20 cellular contexts compared by ENCODE assay signal in genomic region chr5:111127453-111128195, GRCh38. TPM values are rescaled to one million over a fixed set of nuclear protein-coding genes. Genes with fewer than 3 reads are reported as not detected.
DNase-seq lines count a peak whose midpoint lies in the region; ATAC-seq, FAIRE-seq and TF ChIP-seq lines count a peak whose summit lies in the region.
"Had no signal": no experiment of that assay in that cellular context is flagged by ENCODE, and none has a peak within 500 bp of the region (broad histone marks: within the 10 kb centered on the region; RNA-seq: fewer than 3 reads in every experiment).

No MANE protein-coding gene starts in this region.

- no peaks in the 10 kb centered on the region for H3K27me3 Mint-ChIP-seq in activated naive CD8-positive, alpha-beta T cell treated with anti-CD3 and anti-CD28 coated beads, Interleukin-2, amount 50 U/mL, for 24 hours
- H3K27me3 Mint-ChIP-seq: activated B cell treated with CpG ODN at 0.5 μM for 24 hours; activated CD8-positive, alpha-beta T cell treated with anti-CD3 and anti-CD28 coated beads for 36 hours; dendritic cell treated with granulocyte-macrophage colony-stimulating factor and Interleukin-4, amounts not matched to agents 40 ng/mL and 50 ng/mL, for 4 days had no signal

- no peaks in the 10 kb centered on the region for H3K9me3 Mint-ChIP-seq in activated naive CD8-positive, alpha-beta T cell treated with anti-CD3 and anti-CD28 coated beads, Interleukin-2, amount 50 U/mL, for 24 hours
- H3K9me3 Mint-ChIP-seq: activated B cell treated with CpG ODN at 0.5 μM for 24 hours; activated CD8-positive, alpha-beta T cell treated with anti-CD3 and anti-CD28 coated beads for 36 hours; activated naive CD4-positive, alpha-beta T cell treated with anti-CD3 and anti-CD28 coated beads, Interleukin-2, amount 50 U/mL, for 72 hours; activated T-cell treated with anti-CD3 and anti-CD28 coated beads, Interleukin-2, amount 50 U/mL, for 4 hours; CD8-positive, alpha-beta T cell; dendritic cell treated with granulocyte-macrophage colony-stimulating factor and Interleukin-4, amounts not matched to agents 40 ng/mL and 50 ng/mL, for 4 days; natural killer cell; T-helper 1 cell treated with Interleukin-12 subunit alpha and Interleukin-12 subunit beta and Interleukin-4 antibody, amounts not matched to agents 30 μg/mL and 1 μg/mL, for 36 hours had no signal

- no peak overlapping the region for H3K4me3 ChIP-seq in NT2/D1 (ENCODE audit: insufficient read length, low read depth)
- no peak overlapping the region for H3K4me3 ChIP-seq in bronchial epithelial cell (ENCODE audit: low read depth, low read length)
- H3K4me3 ChIP-seq: body of pancreas had no signal

- no peak for ATAC-seq in activated naive CD8-positive, alpha-beta T cell treated with anti-CD3 and anti-CD28 coated beads, Interleukin-2, amount 50 U/mL, for 24 hours
- ATAC-seq: activated CD8-positive, alpha-beta T cell treated with anti-CD3 and anti-CD28 coated beads for 36 hours; activated naive CD4-positive, alpha-beta T cell treated with anti-CD3 and anti-CD28 coated beads, Interleukin-2, amount 50 U/mL, for 72 hours; activated T-cell treated with anti-CD3 and anti-CD28 coated beads, Interleukin-2, amount 50 U/mL, for 4 hours; body of pancreas; CD8-positive, alpha-beta T cell; natural killer cell had no signal

- FAIRE-seq in bronchial epithelial cell (lab: Jason Lieb, UNC) = no peak
- FAIRE-seq: urothelium cell line had no signal

- H3K27ac Mint-ChIP-seq in activated naive CD8-positive, alpha-beta T cell treated with anti-CD3 and anti-CD28 coated beads, Interleukin-2, amount 50 U/mL, for 24 hours = no peak overlapping the region
- H3K27ac Mint-ChIP-seq: activated B cell treated with CpG ODN at 0.5 μM for 24 hours; activated CD8-positive, alpha-beta T cell treated with anti-CD3 and anti-CD28 coated beads for 36 hours; activated naive CD4-positive, alpha-beta T cell treated with anti-CD3 and anti-CD28 coated beads, Interleukin-2, amount 50 U/mL, for 72 hours; CD8-positive, alpha-beta T cell; dendritic cell treated with granulocyte-macrophage colony-stimulating factor and Interleukin-4, amounts not matched to agents 40 ng/mL and 50 ng/mL, for 4 days; natural killer cell; T-helper 1 cell treated with Interleukin-12 subunit alpha and Interleukin-12 subunit beta and Interleukin-4 antibody, amounts not matched to agents 30 μg/mL and 1 μg/mL, for 36 hours had no signal

- H3K4me1 Mint-ChIP-seq in activated naive CD8-positive, alpha-beta T cell treated with anti-CD3 and anti-CD28 coated beads, Interleukin-2, amount 50 U/mL, for 24 hours = peaks cover 5% of the 10 kb centered on the region
- H3K4me1 Mint-ChIP-seq: activated B cell treated with CpG ODN at 0.5 μM for 24 hours, natural killer cell had no signal

- H3K36me3 ChIP-seq in NT2/D1 (ENCODE audit: insufficient read depth, insufficient read length, low read length) (peaks cover 42% of the 10 kb centered on the region), bronchial epithelial cell (ENCODE audit: control insufficient read depth, insufficient read depth, low read length) (peaks cover 5% of the 10 kb centered on the region)

- no peaks in the 10 kb centered on the region for H3K27me3 ChIP-seq in NT2/D1 (ENCODE audit: insufficient read depth, insufficient read length)
- H3K27me3 ChIP-seq in bronchial epithelial cell (ENCODE audit: control insufficient read depth, insufficient read depth, low read length) = no peaks in the 10 kb centered on the region
- H3K27me3 ChIP-seq: body of pancreas had no signal

- DNase-seq in ELF-1 (ENCODE audit: low read depth, low spot score) (peak; percentile 71), NT2/D1 (ENCODE audit: low read depth, low spot score) (peak; percentile 28), bronchial epithelial cell (ENCODE audit: low read depth) (peak; percentile 67), lung microvascular endothelial cell (ENCODE audit: low read depth in 2 of 2) (peak; percentile 21 to 67), NCI-H524 treated with DMSO at 0.1 percent for 48 hours (lab: John Stamatoyannopoulos, UW) (no peak), NCI-H82 (lab: John Stamatoyannopoulos, UW) (no peak)
- DNase-seq in activated CD4-positive, alpha-beta T cell treated with anti-CD3 and anti-CD28 coated beads for 4 hours = no peak
- no peak for DNase-seq in activated naive CD8-positive, alpha-beta T cell treated with anti-CD3 and anti-CD28 coated beads, Interleukin-2, amount 50 U/mL, for 24 hours
- DNase-seq: activated B cell treated with CpG ODN at 0.5 μM for 24 hours; activated CD8-positive, alpha-beta T cell treated with anti-CD3 and anti-CD28 coated beads for 36 hours; activated T-cell treated with anti-CD3 and anti-CD28 coated beads, Interleukin-2, amount 50 U/mL, for 4 hours; body of pancreas; CD8-positive, alpha-beta T cell; natural killer cell; NCI-H1417 treated with DMSO at 0.1 percent for 48 hours; stimulated activated CD4-positive, alpha-beta T cell treated with anti-CD3 and anti-CD28 coated beads, Interleukin-4, amount 100 ng/mL, for 1 hour had no signal

- TF ChIP-seq CTCF in bronchial epithelial cell (IDR thresholded peaks at IDR 0.05; ENCODE audit: insufficient read depth, low read length, severe bottlenecking) = no peak

- no peak overlapping the region for H3K4me3 Mint-ChIP-seq in activated naive CD8-positive, alpha-beta T cell treated with anti-CD3 and anti-CD28 coated beads, Interleukin-2, amount 50 U/mL, for 24 hours
- H3K4me3 Mint-ChIP-seq: activated B cell treated with CpG ODN at 0.5 μM for 24 hours; activated CD8-positive, alpha-beta T cell treated with anti-CD3 and anti-CD28 coated beads for 36 hours; activated T-cell treated with anti-CD3 and anti-CD28 coated beads, Interleukin-2, amount 50 U/mL, for 4 hours; CD8-positive, alpha-beta T cell; dendritic cell treated with granulocyte-macrophage colony-stimulating factor and Interleukin-4, amounts not matched to agents 40 ng/mL and 50 ng/mL, for 4 days; natural killer cell; T-helper 1 cell treated with Interleukin-12 subunit alpha and Interleukin-12 subunit beta and Interleukin-4 antibody, amounts not matched to agents 30 μg/mL and 1 μg/mL, for 36 hours had no signal

- no peaks in the 10 kb centered on the region for H3K9me3 ChIP-seq in NT2/D1 (ENCODE audit: insufficient read depth, low read length)
- H3K9me3 ChIP-seq: body of pancreas had no signal

- peaks cover 46% of the 10 kb centered on the region for H3K36me3 Mint-ChIP-seq in activated naive CD8-positive, alpha-beta T cell treated with anti-CD3 and anti-CD28 coated beads, Interleukin-2, amount 50 U/mL, for 24 hours (ENCODE audit: low read depth)

- H3K4me1 ChIP-seq in NT2/D1 (ENCODE audit: insufficient read depth, insufficient read length) = no peaks in the 10 kb centered on the region
- H3K4me1 ChIP-seq: body of pancreas had no signal

- H3K9ac ChIP-seq in NT2/D1 (ENCODE audit: insufficient read length, low read depth) = no peak overlapping the region

RNA-seq across cellular contexts. Expression of gene WDR36, which starts 35.5 kb away (rescaled TPM):
- total RNA-seq in bronchial epithelial cell (45.2 and 55.3 TPM in 2 replicates), lung microvascular endothelial cell (28.5 and 38.3 TPM in 2 replicates)

RNA-seq across cellular contexts. Expression of gene TSLP, which starts 56.1 kb away (rescaled TPM):
- total RNA-seq in bronchial epithelial cell (0.79 and 2.0 TPM in 2 replicates), lung microvascular endothelial cell (under 0.01 TPM in 1 of 2 replicates, not detected in the other)
- total RNA-seq: activated B cell treated with CpG ODN at 0.5 μM for 24 hours; CD8-positive, alpha-beta T cell; natural killer cell had no signal

Comparison
In these comparisons a context has a peak if more than half of its experiments do, and no peak if none do; other contexts are left out.
1. DNase-seq: peak in ELF-1 (single experiment), NT2/D1 (single experiment), bronchial epithelial cell (single experiment) and lung microvascular endothelial cell (2 of 2); none in NCI-H524 treated with DMSO at 0.1 percent for 48 hours (single experiment), NCI-H82 (single experiment), activated CD4-positive, alpha-beta T cell treated with anti-CD3 and anti-CD28 coated beads for 4 hours (0 of 2) and activated naive CD8-positive, alpha-beta T cell treated with anti-CD3 and anti-CD28 coated beads, Interleukin-2, amount 50 U/mL, for 24 hours (single experiment).